In genomic region chr1:98405581-98406059, GRCh38 we compare ENCODE assay signal across 11 cellular contexts.
DNase-seq lines count a peak whose midpoint lies in the region; ATAC-seq and TF ChIP-seq lines count a peak whose summit lies in the region.
"Had no signal": no experiment of that assay in that cellular context is flagged by ENCODE, and none has a peak within 500 bp of the region (broad histone marks: within the 10 kb centered on the region; RNA-seq: fewer than 3 reads in every experiment).

No MANE protein-coding gene starts in this region.

- H3K4me1 Mint-ChIP-seq in nephron, result peaks cover 5% of the 10 kb centered on the region
- H3K4me1 Mint-ChIP-seq: stimulated activated naive CD8-positive, alpha-beta T cell treated with anti-CD3 and anti-CD28 coated beads, Interleukin-15, amount 100 ng/mL, for 72 hours had no signal

- no peaks in the 10 kb centered on the region for H3K36me3 Mint-ChIP-seq in nephron (ENCODE audit: low read depth)

- peak overlapping the region in 1 of 3 experiments; percentile 56 for H3K4me3 Mint-ChIP-seq in nephron
- H3K4me3 Mint-ChIP-seq: stimulated activated naive CD8-positive, alpha-beta T cell treated with anti-CD3 and anti-CD28 coated beads, Interleukin-15, amount 100 ng/mL, for 72 hours had no signal

- H3K4me3 ChIP-seq in dorsolateral prefrontal cortex, result no peak overlapping the region

- intact Hi-C loops in dorsolateral prefrontal cortex (cut with DNase I), result no loop called here

- H3K27ac Mint-ChIP-seq in nephron, result peak overlapping the region in 2 of 3 experiments; percentile 61 to 75
- H3K27ac Mint-ChIP-seq: stimulated activated naive CD8-positive, alpha-beta T cell treated with anti-CD3 and anti-CD28 coated beads, Interleukin-15, amount 100 ng/mL, for 72 hours had no signal

- no peak for TF ChIP-seq POLR2A in erythroblast (IDR thresholded peaks at IDR 0.05; ENCODE audit: low read length)

- no peaks in the 10 kb centered on the region for H3K9me3 Mint-ChIP-seq in nephron
- H3K9me3 Mint-ChIP-seq: stimulated activated naive CD8-positive, alpha-beta T cell treated with anti-CD3 and anti-CD28 coated beads, Interleukin-15, amount 100 ng/mL, for 72 hours had no signal

- peak; percentile 85 for ATAC-seq in GM19023 (IDR thresholded peaks at IDR 0.05; ENCODE audit: unreplicated experiment)
- peak; percentile 85 for ATAC-seq in HG02588 (IDR thresholded peaks at IDR 0.05; ENCODE audit: unreplicated experiment)
- ATAC-seq: stimulated activated naive CD8-positive, alpha-beta T cell treated with anti-CD3 and anti-CD28 coated beads, Interleukin-15, amount 100 ng/mL, for 72 hours had no signal

- TF ChIP-seq CTCF in nephron (IDR thresholded peaks at IDR 0.05; ENCODE audit: unreplicated experiment in 3 of 3), result no peak
- TF ChIP-seq CTCF in dorsolateral prefrontal cortex (IDR thresholded peaks at IDR 0.05 in 54 of 56, conservative IDR thresholded peaks at IDR 0.05 in 2 of 56; ENCODE audit: low read depth in 1 of 56, partially characterized antibody in 56 of 56), result no peak

- H3K27me3 Mint-ChIP-seq in nephron (ENCODE audit: low read depth), result no peaks in the 10 kb centered on the region
- H3K27me3 Mint-ChIP-seq: stimulated activated naive CD8-positive, alpha-beta T cell treated with anti-CD3 and anti-CD28 coated beads, Interleukin-15, amount 100 ng/mL, for 72 hours had no signal

- DNase-seq in NCI-H460 (ENCODE audit: extremely low read depth, low read depth), result peak; percentile 20
- no peak for DNase-seq in erythroblast (lab: John Stamatoyannopoulos, UW)
- DNase-seq in activated naive CD4-positive, alpha-beta T cell treated with anti-CD3 and anti-CD28 coated beads, Interleukin-2, amount 50 U/mL, for 16 hours, result no peak
- no peak for DNase-seq in nucleus accumbens (lab: John Stamatoyannopoulos, UW)
- no peak for DNase-seq in dorsolateral prefrontal cortex
- DNase-seq: NCI-H526 treated with DMSO at 0.1 percent for 48 hours; stimulated activated naive CD8-positive, alpha-beta T cell treated with anti-CD3 and anti-CD28 coated beads, Interleukin-15, amount 100 ng/mL, for 72 hours had no signal

- no peaks in the 10 kb centered on the region for H3K27me3 ChIP-seq in dorsolateral prefrontal cortex
- H3K27me3 ChIP-seq: neutrophil had no signal

- H3K27ac ChIP-seq in dorsolateral prefrontal cortex, result no peak overlapping the region
- H3K27ac ChIP-seq: neutrophil had no signal
